In genomic region chr10:119541046-119541445, GRCh38 we compare ENCODE assay signal across 7 cellular contexts. TPM values are rescaled to one million over a fixed set of nuclear protein-coding genes. Genes with fewer than 3 reads are reported as not detected.
DNase-seq lines count a peak whose midpoint lies in the region; ATAC-seq and TF ChIP-seq lines count a peak whose summit lies in the region.

No MANE protein-coding gene starts in this region.

- TF ChIP-seq POLR2A in esophagus squamous epithelium (IDR thresholded peaks at IDR 0.05): no peak

- H3K9me3 ChIP-seq in esophagus squamous epithelium: no peaks in the 10 kb centered on the region

- H3K36me3 Mint-ChIP-seq in GM23338 (ENCODE audit: low read depth): peaks cover 3% of the 10 kb centered on the region; the same call in 1 of the 3 replicates
- no peaks in the 10 kb centered on the region for H3K36me3 Mint-ChIP-seq in WTC11
- peaks cover 6% of the 10 kb centered on the region for H3K36me3 Mint-ChIP-seq in stimulated activated memory B cell treated with anti-CD40 and anti-IgM and Interleukin-4, amounts not matched to agents 10 μg/mL and 1 μg/mL and 100 μg/mL, for 72 hours

- H3K36me3 ChIP-seq in GM23338 (ENCODE audit: insufficient read depth) (no peaks in the 10 kb centered on the region), esophagus squamous epithelium (peaks cover 0 to 4% (median 0%) of the 10 kb centered on the region in 3 donors)

- no peaks in the 10 kb centered on the region for H3K9me3 Mint-ChIP-seq in GM23338
- no peaks in the 10 kb centered on the region for H3K9me3 Mint-ChIP-seq in WTC11
- H3K9me3 Mint-ChIP-seq in stimulated activated memory B cell treated with anti-CD40 and anti-IgM and Interleukin-4, amounts not matched to agents 10 μg/mL and 1 μg/mL and 100 μg/mL, for 72 hours: no peaks in the 10 kb centered on the region

- H2AFZ ChIP-seq in GM23338: no peak overlapping the region

- peak overlapping the region; percentile 95 for H3K4me2 ChIP-seq in GM23338

- no peak for DNase-seq in GM23338 (ENCODE audit: low spot score)
- DNase-seq in WTC11 (ENCODE audit: low spot score): no peak
- no peak for DNase-seq in esophagus squamous epithelium (lab: John Stamatoyannopoulos, UW)
- DNase-seq in SK-N-DZ (ENCODE audit: low spot score): no peak
- DNase-seq in NCI-H446 (lab: John Stamatoyannopoulos, UW): no peak

- no peak overlapping the region for H3K27ac ChIP-seq in GM23338 (ENCODE audit: low read depth)
- no peak overlapping the region for H3K27ac ChIP-seq in esophagus squamous epithelium

- H3K4me1 ChIP-seq in GM23338 (ENCODE audit: insufficient read depth): peaks cover 13% of the 10 kb centered on the region; the same call in 1 of the 2 replicates
- H3K4me1 ChIP-seq in esophagus squamous epithelium: peaks cover 24 to 72% (median 32%) of the 10 kb centered on the region in 3 donors

- peak overlapping the region; percentile 72 for H3K4me3 Mint-ChIP-seq in GM23338
- peak overlapping the region; percentile 76 for H3K4me3 Mint-ChIP-seq in WTC11
- H3K4me3 Mint-ChIP-seq in stimulated activated memory B cell treated with anti-CD40 and anti-IgM and Interleukin-4, amounts not matched to agents 10 μg/mL and 1 μg/mL and 100 μg/mL, for 72 hours: peak overlapping the region; percentile 90

- H3K9me2 ChIP-seq in GM23338 (ENCODE audit: insufficient read depth): no peaks in the 10 kb centered on the region

- intact Hi-C loops in esophagus squamous epithelium (cut with DNase I): no loop called here

- H3K27me3 Mint-ChIP-seq in GM23338 (ENCODE audit: insufficient read depth, low read depth, poor library complexity): peaks cover 53% of the 10 kb centered on the region
- peaks cover 53% of the 10 kb centered on the region for H3K27me3 Mint-ChIP-seq in WTC11 (ENCODE audit: low read depth)
- H3K27me3 Mint-ChIP-seq in stimulated activated memory B cell treated with anti-CD40 and anti-IgM and Interleukin-4, amounts not matched to agents 10 μg/mL and 1 μg/mL and 100 μg/mL, for 72 hours: no peaks in the 10 kb centered on the region

- no peak overlapping the region for H3K27ac Mint-ChIP-seq in GM23338
- no peak overlapping the region for H3K27ac Mint-ChIP-seq in WTC11
- H3K27ac Mint-ChIP-seq in stimulated activated memory B cell treated with anti-CD40 and anti-IgM and Interleukin-4, amounts not matched to agents 10 μg/mL and 1 μg/mL and 100 μg/mL, for 72 hours: peak overlapping the region; percentile 84

- ATAC-seq in GM23338 (no peak), WTC11 (no peak), GM19328 (IDR thresholded peaks at IDR 0.05; ENCODE audit: unreplicated experiment) (no peak)
- no peak for ATAC-seq in stimulated activated memory B cell treated with anti-CD40 and anti-IgM and Interleukin-4, amounts not matched to agents 10 μg/mL and 1 μg/mL and 100 μg/mL, for 72 hours

- H3K4me3 ChIP-seq in GM23338 (peak overlapping the region; percentile 83), esophagus squamous epithelium (peak overlapping the region in 3 of 4 donors; percentile 58 to 81 (median 73))

- CTCF ChIA-PET in WTC11 (lab: Charles Lee): interaction anchor here (1.3 kb wide), 1 partner anchor 62 kb away, joined by 3 read pairs; no protein-coding TSS in a partner anchor

- 29 to 30% methylated on average over 6 of the region's 6 CpGs for WGBS in esophagus squamous epithelium, 2 donors

- H4K20me1 ChIP-seq in GM23338 (replicated peaks; ENCODE audit: insufficient read depth): no peaks in the 10 kb centered on the region; the same call in 1 of the 2 replicates

- peaks cover 9% of the 10 kb centered on the region; the same call in 1 of the 2 replicates for H3F3A ChIP-seq in GM23338 (replicated peaks; ENCODE audit: low read depth)

- TF ChIP-seq CTCF in GM23338 (conservative IDR thresholded peaks at IDR 0.05; ENCODE audit: low read depth in 2 of 2) (no peak), WTC11 (IDR thresholded peaks at IDR 0.05) (no peak), esophagus squamous epithelium (IDR thresholded peaks at IDR 0.05) (no peak)

- POLR2A ChIA-PET in WTC11 (lab: Charles Lee): no interaction called here

- H3K79me2 ChIP-seq in GM23338 (replicated peaks; ENCODE audit: insufficient read depth): no peaks in the 10 kb centered on the region

- H3K4me1 Mint-ChIP-seq in GM23338 (peaks cover 31% of the 10 kb centered on the region), WTC11 (peaks cover 27% of the 10 kb centered on the region)
- peaks cover 63% of the 10 kb centered on the region for H3K4me1 Mint-ChIP-seq in stimulated activated memory B cell treated with anti-CD40 and anti-IgM and Interleukin-4, amounts not matched to agents 10 μg/mL and 1 μg/mL and 100 μg/mL, for 72 hours

- H3K27me3 ChIP-seq in GM23338 (ENCODE audit: insufficient read depth) (peaks cover 60% of the 10 kb centered on the region), esophagus squamous epithelium (no peaks in the 10 kb centered on the region)

TF ChIP-seq in GM23338, 12 proteins besides CTCF, POLR2A, EP300 and RAD21 (continues in another document):
- TF ChIP-seq POLR2AphosphoS5 (IDR thresholded peaks at IDR 0.05; ENCODE audit: low read depth) (no peak), JUNB (IDR thresholded peaks at IDR 0.05; ENCODE audit: unreplicated experiment) (no peak), EZH2 (IDR thresholded peaks at IDR 0.05; ENCODE audit: low read depth, unreplicated experiment) (no peak), EZH2phosphoT487 (IDR thresholded peaks at IDR 0.05; ENCODE audit: unreplicated experiment) (no peak)
- TF ChIP-seq, protein P1, sequence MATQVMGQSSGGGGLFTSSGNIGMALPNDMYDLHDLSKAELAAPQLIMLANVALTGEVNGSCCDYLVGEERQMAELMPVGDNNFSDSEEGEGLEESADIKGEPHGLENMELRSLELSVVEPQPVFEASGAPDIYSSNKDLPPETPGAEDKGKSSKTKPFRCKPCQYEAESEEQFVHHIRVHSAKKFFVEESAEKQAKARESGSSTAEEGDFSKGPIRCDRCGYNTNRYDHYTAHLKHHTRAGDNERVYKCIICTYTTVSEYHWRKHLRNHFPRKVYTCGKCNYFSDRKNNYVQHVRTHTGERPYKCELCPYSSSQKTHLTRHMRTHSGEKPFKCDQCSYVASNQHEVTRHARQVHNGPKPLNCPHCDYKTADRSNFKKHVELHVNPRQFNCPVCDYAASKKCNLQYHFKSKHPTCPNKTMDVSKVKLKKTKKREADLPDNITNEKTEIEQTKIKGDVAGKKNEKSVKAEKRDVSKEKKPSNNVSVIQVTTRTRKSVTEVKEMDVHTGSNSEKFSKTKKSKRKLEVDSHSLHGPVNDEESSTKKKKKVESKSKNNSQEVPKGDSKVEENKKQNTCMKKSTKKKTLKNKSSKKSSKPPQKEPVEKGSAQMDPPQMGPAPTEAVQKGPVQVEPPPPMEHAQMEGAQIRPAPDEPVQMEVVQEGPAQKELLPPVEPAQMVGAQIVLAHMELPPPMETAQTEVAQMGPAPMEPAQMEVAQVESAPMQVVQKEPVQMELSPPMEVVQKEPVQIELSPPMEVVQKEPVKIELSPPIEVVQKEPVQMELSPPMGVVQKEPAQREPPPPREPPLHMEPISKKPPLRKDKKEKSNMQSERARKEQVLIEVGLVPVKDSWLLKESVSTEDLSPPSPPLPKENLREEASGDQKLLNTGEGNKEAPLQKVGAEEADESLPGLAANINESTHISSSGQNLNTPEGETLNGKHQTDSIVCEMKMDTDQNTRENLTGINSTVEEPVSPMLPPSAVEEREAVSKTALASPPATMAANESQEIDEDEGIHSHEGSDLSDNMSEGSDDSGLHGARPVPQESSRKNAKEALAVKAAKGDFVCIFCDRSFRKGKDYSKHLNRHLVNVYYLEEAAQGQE (IDR thresholded peaks at IDR 0.05; ENCODE audit: unreplicated experiment): no peak

TF ChIP-seq in WTC11, 78 proteins besides CTCF, POLR2A, EP300 and RAD21 (continues in another document):
- TF ChIP-seq GTF2I (CRISPR knock-in tag; conservative IDR thresholded peaks at IDR 0.05): no peak
- TF ChIP-seq, protein P2, sequence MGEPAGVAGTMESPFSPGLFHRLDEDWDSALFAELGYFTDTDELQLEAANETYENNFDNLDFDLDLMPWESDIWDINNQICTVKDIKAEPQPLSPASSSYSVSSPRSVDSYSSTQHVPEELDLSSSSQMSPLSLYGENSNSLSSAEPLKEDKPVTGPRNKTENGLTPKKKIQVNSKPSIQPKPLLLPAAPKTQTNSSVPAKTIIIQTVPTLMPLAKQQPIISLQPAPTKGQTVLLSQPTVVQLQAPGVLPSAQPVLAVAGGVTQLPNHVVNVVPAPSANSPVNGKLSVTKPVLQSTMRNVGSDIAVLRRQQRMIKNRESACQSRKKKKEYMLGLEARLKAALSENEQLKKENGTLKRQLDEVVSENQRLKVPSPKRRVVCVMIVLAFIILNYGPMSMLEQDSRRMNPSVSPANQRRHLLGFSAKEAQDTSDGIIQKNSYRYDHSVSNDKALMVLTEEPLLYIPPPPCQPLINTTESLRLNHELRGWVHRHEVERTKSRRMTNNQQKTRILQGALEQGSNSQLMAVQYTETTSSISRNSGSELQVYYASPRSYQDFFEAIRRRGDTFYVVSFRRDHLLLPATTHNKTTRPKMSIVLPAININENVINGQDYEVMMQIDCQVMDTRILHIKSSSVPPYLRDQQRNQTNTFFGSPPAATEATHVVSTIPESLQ (CRISPR knock-in tag; IDR thresholded peaks at IDR 0.05): no peak
- TF ChIP-seq E2F4 (CRISPR knock-in tag; IDR thresholded peaks at IDR 0.05; ENCODE audit: borderline replicate concordance, low read depth): no peak
- no peak for TF ChIP-seq IRF2 (CRISPR knock-in tag; IDR thresholded peaks at IDR 0.05; ENCODE audit: borderline replicate concordance, low read depth)
- no peak for TF ChIP-seq ESRRA (CRISPR knock-in tag; IDR thresholded peaks at IDR 0.05; ENCODE audit: borderline replicate concordance)

RNA-seq across cellular contexts. Expression of gene RGS10, which starts 1.5 kb away (rescaled TPM):
- 16.8 and 18.4 TPM in 2 replicates for total RNA-seq in GM23338 (2014; rRNA removed; shearing (Covaris generic))
- polyA plus RNA-seq in GM23338 (2016; fragmentation: Nextera tagmentation; extraction: Ambion mirVana): 26.8 and 27.5 TPM in 2 replicates
- total RNA-seq in WTC11 (2021) (21.6 to 23.1 TPM (median 22.6 TPM) in 3 replicates), esophagus squamous epithelium (10 to 100 TPM; 25.5 to 55.8 (median 43.9) TPM)
- 42.3 and 49.8 TPM in 2 replicates for polyA plus RNA-seq in SK-N-DZ (2014; cell fraction: cytosol; rRNA removed)
- polyA plus RNA-seq in SK-N-DZ (2014; cell fraction: nucleus; rRNA removed): 26.4 and 34.4 TPM in 2 replicates

RNA-seq across cellular contexts. Expression of gene TIAL1, which starts 55.7 kb away (rescaled TPM):
- 103 and 131 TPM in 2 replicates for total RNA-seq in GM23338 (2014; rRNA removed; shearing (Covaris generic))
- polyA plus RNA-seq in GM23338 (2016; fragmentation: Nextera tagmentation; extraction: Ambion mirVana): 87.5 and 92.6 TPM in 2 replicates
- total RNA-seq in WTC11 (2021): 170 to 178 TPM (median 176 TPM) in 3 replicates
- 10 to 100 TPM; 50.1 to 84.5 (median 65.2) TPM for total RNA-seq in esophagus squamous epithelium
- 57.1 and 68.3 TPM in 2 replicates for polyA plus RNA-seq in SK-N-DZ (2014; cell fraction: cytosol; rRNA removed)
- polyA plus RNA-seq in SK-N-DZ (2014; cell fraction: nucleus; rRNA removed): 477 and 682 TPM in 2 replicates
